9 cellular contexts compared by ENCODE assay signal in genomic region chr19:17248011-17248776, GRCh38. TPM values are rescaled to one million over a fixed set of nuclear protein-coding genes. Genes with fewer than 3 reads are reported as not detected.
A peak's percentile ranks its signal among the peaks of the same experiment; 100 is the strongest.
DNase-seq lines count a peak whose midpoint lies in the region; ATAC-seq and TF ChIP-seq lines count a peak whose summit lies in the region.
"Had no signal": no experiment of that assay in that cellular context is flagged by ENCODE, and none has a peak within 500 bp of the region (broad histone marks: within the 10 kb centered on the region; RNA-seq: fewer than 3 reads in every experiment).

No MANE protein-coding gene starts in this region.

- H3K36me3 Mint-ChIP-seq in glutamatergic neuron (ENCODE audit: unreplicated experiment) = no peaks in the 10 kb centered on the region
- H3K36me3 Mint-ChIP-seq in activated naive CD8-positive, alpha-beta T cell treated with anti-CD3 and anti-CD28 coated beads for 36 hours = no peaks in the 10 kb centered on the region

- H3K4me3 Mint-ChIP-seq in glutamatergic neuron (ENCODE audit: unreplicated experiment) = peak overlapping the region; percentile 50
- H3K4me3 Mint-ChIP-seq in activated naive CD8-positive, alpha-beta T cell treated with anti-CD3 and anti-CD28 coated beads for 36 hours = no peak overlapping the region

- H3K27me3 Mint-ChIP-seq in glutamatergic neuron (ENCODE audit: unreplicated experiment) = peaks cover 13% of the 10 kb centered on the region
- peaks cover 12% of the 10 kb centered on the region for H3K27me3 Mint-ChIP-seq in activated naive CD8-positive, alpha-beta T cell treated with anti-CD3 and anti-CD28 coated beads for 36 hours

- peak; percentile 47 for DNase-seq in 8988T
- peak; percentile 64 for DNase-seq in NCI-H146 treated with DMSO at 0.1 percent for 48 hours (lab: John Stamatoyannopoulos, UW; ENCODE audit: unreplicated experiment)
- DNase-seq in glutamatergic neuron = peak; percentile 69
- no peak for DNase-seq in activated naive CD8-positive, alpha-beta T cell treated with anti-CD3 and anti-CD28 coated beads for 36 hours
- DNase-seq in posterior vena cava (ENCODE audit: low spot score) = no peak
- DNase-seq: left lung, tibial artery had no signal

- no peak for ATAC-seq in SK-N-SH treated with all-trans-retinoic acid at 6 μM for 48 hours
- ATAC-seq: left lung had no signal

- H3K4me1 Mint-ChIP-seq in glutamatergic neuron (ENCODE audit: low read depth, unreplicated experiment) = peaks cover 10% of the 10 kb centered on the region
- peaks cover 5% of the 10 kb centered on the region for H3K4me1 Mint-ChIP-seq in activated naive CD8-positive, alpha-beta T cell treated with anti-CD3 and anti-CD28 coated beads for 36 hours

- TF ChIP-seq CTCF in glutamatergic neuron (IDR thresholded peaks at IDR 0.05; ENCODE audit: partially characterized antibody, unreplicated experiment) = no peak

- intact Hi-C loops in posterior vena cava (cut with DNase I) = no loop called here

- peaks cover 7% of the 10 kb centered on the region for H3K9me3 Mint-ChIP-seq in glutamatergic neuron (ENCODE audit: unreplicated experiment)
- H3K9me3 Mint-ChIP-seq in activated naive CD8-positive, alpha-beta T cell treated with anti-CD3 and anti-CD28 coated beads for 36 hours = no peaks in the 10 kb centered on the region

- H3K27ac Mint-ChIP-seq in glutamatergic neuron (ENCODE audit: unreplicated experiment) = peak overlapping the region; percentile 89
- no peak overlapping the region for H3K27ac Mint-ChIP-seq in activated naive CD8-positive, alpha-beta T cell treated with anti-CD3 and anti-CD28 coated beads for 36 hours

TF ChIP-seq in SK-N-SH treated with all-trans-retinoic acid at 6 μM for 48 hours, 23 proteins besides CTCF, POLR2A, EP300 and RAD21:
- TF ChIP-seq TSHZ2 (CRISPR knock-in tag; IDR thresholded peaks at IDR 0.05) = no peak
- no peak for TF ChIP-seq TCF4 (CRISPR knock-in tag; IDR thresholded peaks at IDR 0.05; ENCODE audit: borderline replicate concordance)
- TF ChIP-seq ZNF8 (CRISPR knock-in tag; IDR thresholded peaks at IDR 0.05) = no peak
- TF ChIP-seq ZC3H10 (CRISPR knock-in tag; IDR thresholded peaks at IDR 0.05) = no peak
- TF ChIP-seq ARNTL (CRISPR knock-in tag; IDR thresholded peaks at IDR 0.05; ENCODE audit: borderline replicate concordance, low read depth) = no peak
- no peak for TF ChIP-seq OSR1 (CRISPR knock-in tag; IDR thresholded peaks at IDR 0.05)
- no peak for TF ChIP-seq ZFP3 (CRISPR knock-in tag; IDR thresholded peaks at IDR 0.05)
- TF ChIP-seq ZNF70 (CRISPR knock-in tag; IDR thresholded peaks at IDR 0.05) = no peak
- TF ChIP-seq GLIS3 (CRISPR knock-in tag; IDR thresholded peaks at IDR 0.05) = no peak
- no peak for TF ChIP-seq ESRRG (CRISPR knock-in tag; IDR thresholded peaks at IDR 0.05)
- TF ChIP-seq TOX (CRISPR knock-in tag; IDR thresholded peaks at IDR 0.05; ENCODE audit: borderline replicate concordance) = no peak
- TF ChIP-seq ISL1 (CRISPR knock-in tag; IDR thresholded peaks at IDR 0.05) = no peak
- TF ChIP-seq PPARA (CRISPR knock-in tag; IDR thresholded peaks at IDR 0.05; ENCODE audit: borderline replicate concordance) = no peak
- TF ChIP-seq, protein P1, sequence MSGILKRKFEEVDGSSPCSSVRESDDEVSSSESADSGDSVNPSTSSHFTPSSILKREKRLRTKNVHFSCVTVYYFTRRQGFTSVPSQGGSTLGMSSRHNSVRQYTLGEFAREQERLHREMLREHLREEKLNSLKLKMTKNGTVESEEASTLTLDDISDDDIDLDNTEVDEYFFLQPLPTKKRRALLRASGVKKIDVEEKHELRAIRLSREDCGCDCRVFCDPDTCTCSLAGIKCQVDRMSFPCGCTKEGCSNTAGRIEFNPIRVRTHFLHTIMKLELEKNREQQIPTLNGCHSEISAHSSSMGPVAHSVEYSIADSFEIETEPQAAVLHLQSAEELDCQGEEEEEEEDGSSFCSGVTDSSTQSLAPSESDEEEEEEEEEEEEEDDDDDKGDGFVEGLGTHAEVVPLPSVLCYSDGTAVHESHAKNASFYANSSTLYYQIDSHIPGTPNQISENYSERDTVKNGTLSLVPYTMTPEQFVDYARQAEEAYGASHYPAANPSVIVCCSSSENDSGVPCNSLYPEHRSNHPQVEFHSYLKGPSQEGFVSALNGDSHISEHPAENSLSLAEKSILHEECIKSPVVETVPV (CRISPR knock-in tag; IDR thresholded peaks at IDR 0.05) = no peak
- no peak for TF ChIP-seq SNAI2 (CRISPR knock-in tag; IDR thresholded peaks at IDR 0.05)

RNA-seq across cellular contexts. Expression of gene NR2F6, which starts 2.5 kb away (rescaled TPM):
- 109 TPM for total RNA-seq in glutamatergic neuron (ENCODE audit: unreplicated experiment)
- total RNA-seq in activated naive CD8-positive, alpha-beta T cell treated with anti-CD3 and anti-CD28 coated beads for 36 hours = 1 to 10 TPM; 6.9 to 7.1 TPM
- 10 to 100 TPM; 21.2 to 22.8 TPM for total RNA-seq in posterior vena cava

RNA-seq across cellular contexts. Expression of gene USHBP1, which starts 16.4 kb away (rescaled TPM):
- not detected for total RNA-seq in glutamatergic neuron (ENCODE audit: unreplicated experiment)
- not detected for total RNA-seq in activated naive CD8-positive, alpha-beta T cell treated with anti-CD3 and anti-CD28 coated beads for 36 hours
- 1 to 10 TPM; 4.8 to 5.7 TPM for total RNA-seq in posterior vena cava
- total RNA-seq: M059J had no signal

RNA-seq across cellular contexts. Expression of gene BABAM1, which starts 19.0 kb away (rescaled TPM):
- total RNA-seq in glutamatergic neuron (ENCODE audit: unreplicated experiment) (85.7 TPM), posterior vena cava (10 to 100 TPM; 62.9 to 64.6 TPM)
- 100 to 1,000 TPM; 107 to 112 TPM for total RNA-seq in activated naive CD8-positive, alpha-beta T cell treated with anti-CD3 and anti-CD28 coated beads for 36 hours

RNA-seq across cellular contexts. Expression of gene OCEL1, which starts 22.2 kb away (rescaled TPM):
- total RNA-seq in glutamatergic neuron (ENCODE audit: unreplicated experiment) (23.4 TPM), posterior vena cava (10 to 100 TPM; 14.8 to 18.0 TPM)
- total RNA-seq in activated naive CD8-positive, alpha-beta T cell treated with anti-CD3 and anti-CD28 coated beads for 36 hours = 10 to 100 TPM; 11.9 to 12.6 TPM

RNA-seq across cellular contexts. Expression of gene USE1, which starts 33.0 kb away (rescaled TPM):
- total RNA-seq in glutamatergic neuron (ENCODE audit: unreplicated experiment) (14.9 TPM), posterior vena cava (10 to 100 TPM; 16.4 to 17.6 TPM)
- total RNA-seq in activated naive CD8-positive, alpha-beta T cell treated with anti-CD3 and anti-CD28 coated beads for 36 hours = 10 to 100 TPM; 26.5 to 27.1 TPM

Comparison
In these comparisons a context has a peak if more than half of its experiments do, and no peak if none do; other contexts are left out.
1. DNase-seq: peak in 8988T (single experiment), NCI-H146 treated with DMSO at 0.1 percent for 48 hours (single experiment) and glutamatergic neuron (single experiment); none in activated naive CD8-positive, alpha-beta T cell treated with anti-CD3 and anti-CD28 coated beads for 36 hours (single experiment) and posterior vena cava (single experiment).